In genomic region chrX:119990995-119991787, GRCh38 we compare ENCODE assay signal across 9 cellular contexts. TPM values are rescaled to one million over a fixed set of nuclear protein-coding genes. Genes with fewer than 3 reads are reported as not detected.
A peak's percentile ranks its signal among the peaks of the same experiment; 100 is the strongest.
DNase-seq lines count a peak whose midpoint lies in the region; ATAC-seq, FAIRE-seq and TF ChIP-seq lines count a peak whose summit lies in the region.
"Had no signal": no experiment of that assay in that cellular context is flagged by ENCODE, and none has a peak within 500 bp of the region (broad histone marks: within the 10 kb centered on the region; RNA-seq: fewer than 3 reads in every experiment).

No MANE protein-coding gene starts in this region.

- no peak overlapping the region for H4K8ac ChIP-seq in mesendoderm (ENCODE audit: low read depth, low read length)

- FAIRE-seq in D721Med (lab: Jason Lieb, UNC): no peak

- H3K36me3 Mint-ChIP-seq in activated naive CD8-positive, alpha-beta T cell treated with anti-CD3 and anti-CD28 coated beads, Interleukin-2, amount 10 ng/mL, durations not matched to agents 7 days and 5 days: no peaks in the 10 kb centered on the region

- H3K27ac ChIP-seq in A673 (ENCODE audit: low read depth, low read length, poor library complexity, severe bottlenecking) (no peak overlapping the region), mesendoderm (ENCODE audit: low read depth, low read length) (no peak overlapping the region), ascending aorta (no peak overlapping the region)
- H3K27ac ChIP-seq: transverse colon had no signal

- no peak overlapping the region for H2AK5ac ChIP-seq in mesendoderm (ENCODE audit: low read length)

- H3K23ac ChIP-seq in mesendoderm (ENCODE audit: low read length): no peak overlapping the region

- no peaks in the 10 kb centered on the region for H3K9me3 ChIP-seq in A673 (ENCODE audit: low read depth, low read length, poor library complexity, severe bottlenecking)
- H3K9me3 ChIP-seq in ascending aorta: no peaks in the 10 kb centered on the region
- H3K9me3 ChIP-seq: transverse colon had no signal

- no peak overlapping the region for H4K5ac ChIP-seq in mesendoderm (ENCODE audit: low read length)

- H3K4me2 ChIP-seq in mesendoderm (ENCODE audit: low read length): peak overlapping the region; percentile 50

- no peak overlapping the region for H3K4ac ChIP-seq in mesendoderm (ENCODE audit: low read depth, low read length)

- H2BK15ac ChIP-seq in mesendoderm (replicated peaks; ENCODE audit: low read depth): no peak overlapping the region

- H3K27me3 ChIP-seq in A673 (replicated peaks; ENCODE audit: insufficient read depth, low read depth, low read length, poor library complexity) (peaks cover 89% of the 10 kb centered on the region), mesendoderm (ENCODE audit: insufficient read depth, low read length, poor library complexity) (peaks cover 40% of the 10 kb centered on the region), ascending aorta (no peaks in the 10 kb centered on the region)

- H3K36me3 ChIP-seq in A673 (ENCODE audit: insufficient read depth, low read length, poor library complexity, severe bottlenecking) (no peaks in the 10 kb centered on the region), mesendoderm (ENCODE audit: control insufficient read depth, insufficient read depth, low read length) (no peaks in the 10 kb centered on the region), ascending aorta (no peaks in the 10 kb centered on the region)
- H3K36me3 ChIP-seq: transverse colon had no signal

- no peak overlapping the region for H2BK5ac ChIP-seq in mesendoderm (ENCODE audit: low read length)

- DNase-seq in A673 (ENCODE audit: low spot score) (no peak), GM13976 (ENCODE audit: low spot score) (peak; percentile 59), mesendoderm (no peak), D721Med (ENCODE audit: insufficient read length, low spot score) (no peak), ascending aorta (ENCODE audit: low spot score in 2 of 2) (no peak)
- DNase-seq in activated naive CD8-positive, alpha-beta T cell treated with anti-CD3 and anti-CD28 coated beads, Interleukin-2, amount 10 ng/mL, durations not matched to agents 7 days and 5 days: peak; percentile 36
- DNase-seq in activated CD4-positive, CD25-positive, alpha-beta regulatory T cell (lab: John Stamatoyannopoulos, UW): no peak
- DNase-seq: transverse colon had no signal

- no peak overlapping the region for H3K56ac ChIP-seq in mesendoderm (ENCODE audit: low read length)

- in situ Hi-C loops in GM13976 (cut with MboI; ENCODE audit: low sequenced_read_pairs, unreplicated experiment): loop anchor here (25.0 kb wide), 1 partner anchor 146 kb away; no protein-coding TSS in a partner anchor

- no peak overlapping the region for H2BK120ac ChIP-seq in mesendoderm (ENCODE audit: low read depth, low read length)

- H3K4me1 ChIP-seq in A673 (ENCODE audit: insufficient read depth, low read length, poor library complexity, severe bottlenecking) (no peaks in the 10 kb centered on the region), mesendoderm (ENCODE audit: control insufficient read depth, low read depth, low read length) (no peaks in the 10 kb centered on the region), ascending aorta (no peaks in the 10 kb centered on the region)

- peak overlapping the region; percentile 26 for H3K4me3 ChIP-seq in A673 (ENCODE audit: low read depth, low read length, poor library complexity, severe bottlenecking)
- H3K4me3 ChIP-seq in mesendoderm (ENCODE audit: low read length): no peak overlapping the region
- peak overlapping the region in 1 of 2 donors; percentile 9 for H3K4me3 ChIP-seq in ascending aorta

- no CpG with 5 or more reads among the region's 48 CpGs for WGBS in mesendoderm (ENCODE audit: extremely low coverage, insufficient coverage, low lambda C conversion rate)

- no peak overlapping the region for H3K9ac ChIP-seq in mesendoderm (ENCODE audit: low read length)

- no peaks in the 10 kb centered on the region for H3K79me2 ChIP-seq in mesendoderm (ENCODE audit: control insufficient read depth, insufficient read depth, low read length)

- H3K4me1 Mint-ChIP-seq in activated naive CD8-positive, alpha-beta T cell treated with anti-CD3 and anti-CD28 coated beads, Interleukin-2, amount 10 ng/mL, durations not matched to agents 7 days and 5 days: peaks cover 10% of the 10 kb centered on the region

- CTCF ChIA-PET in A673 (lab: Charles Lee): no interaction called here

- no peaks in the 10 kb centered on the region for H3K9me3 Mint-ChIP-seq in activated naive CD8-positive, alpha-beta T cell treated with anti-CD3 and anti-CD28 coated beads, Interleukin-2, amount 10 ng/mL, durations not matched to agents 7 days and 5 days

- peak overlapping the region; percentile 68 for H3K4me3 Mint-ChIP-seq in activated naive CD8-positive, alpha-beta T cell treated with anti-CD3 and anti-CD28 coated beads, Interleukin-2, amount 10 ng/mL, durations not matched to agents 7 days and 5 days

- no peak for ATAC-seq in activated naive CD8-positive, alpha-beta T cell treated with anti-CD3 and anti-CD28 coated beads, Interleukin-2, amount 10 ng/mL, durations not matched to agents 7 days and 5 days (ENCODE audit: low read depth)
- ATAC-seq in HG03469 (IDR thresholded peaks at IDR 0.05; ENCODE audit: unreplicated experiment): no peak

- no peak for TF ChIP-seq CTCF in A673 (conservative IDR thresholded peaks at IDR 0.05; ENCODE audit: low read depth, low read length)
- TF ChIP-seq CTCF in GM13976 (IDR thresholded peaks at IDR 0.05; ENCODE audit: borderline replicate concordance, control extremely low read depth, extremely low read depth, insufficient read depth, missing control alignments): no peak
- TF ChIP-seq CTCF in D721Med (IDR thresholded peaks at IDR 0.05; ENCODE audit: insufficient read depth, missing control alignments): no peak
- no peak for TF ChIP-seq CTCF in ascending aorta (IDR thresholded peaks at IDR 0.05)

- H3K79me1 ChIP-seq in mesendoderm (ENCODE audit: low read length): no peaks in the 10 kb centered on the region

- BruUV-seq in A673 (replicated peaks; lab: Mats Ljungman, UMichigan): no TSS peak

- peaks cover 71% of the 10 kb centered on the region for H3K27me3 Mint-ChIP-seq in activated naive CD8-positive, alpha-beta T cell treated with anti-CD3 and anti-CD28 coated beads, Interleukin-2, amount 10 ng/mL, durations not matched to agents 7 days and 5 days

- intact Hi-C loops in A673 (cut with micrococcal nuclease; ENCODE audit: unreplicated experiment) (no loop called here), ascending aorta (cut with DNase I) (no loop called here)

- H3K18ac ChIP-seq in mesendoderm (ENCODE audit: low read length): no peak overlapping the region

- POLR2A ChIA-PET in A673 (lab: Charles Lee; ENCODE audit: low non-redundant PET): no interaction called here
- POLR2A ChIA-PET in activated naive CD8-positive, alpha-beta T cell treated with anti-CD3 and anti-CD28 coated beads, Interleukin-2, amount 10 ng/mL, durations not matched to agents 7 days and 5 days (lab: Charles Lee): interaction anchor here (0.5 kb wide), 1 partner anchor 119 kb away, joined by 4 read pairs; no protein-coding TSS in a partner anchor

- no peak overlapping the region for H3K27ac Mint-ChIP-seq in activated naive CD8-positive, alpha-beta T cell treated with anti-CD3 and anti-CD28 coated beads, Interleukin-2, amount 10 ng/mL, durations not matched to agents 7 days and 5 days

RNA-seq across cellular contexts. Expression of gene NKAP, which starts 47.6 kb away (rescaled TPM):
- total RNA-seq in A673 (2021) (9.3 and 11.8 TPM in 2 replicates), ascending aorta (1.2 TPM)
- 10 to 100 TPM; 10.3 to 11.4 TPM for total RNA-seq in activated naive CD8-positive, alpha-beta T cell treated with anti-CD3 and anti-CD28 coated beads, Interleukin-2, amount 10 ng/mL, durations not matched to agents 7 days and 5 days
- polyA plus RNA-seq in mesendoderm (2013, experiment 1 of 2): 7.5 TPM
- 7.6 TPM for polyA plus RNA-seq in mesendoderm (2013, experiment 2 of 2)

Comparison
In these comparisons a context has a peak if more than half of its experiments do, and no peak if none do; other contexts are left out.
1. DNase-seq: peak in GM13976 (single experiment) and activated naive CD8-positive, alpha-beta T cell treated with anti-CD3 and anti-CD28 coated beads, Interleukin-2, amount 10 ng/mL, durations not matched to agents 7 days and 5 days (single experiment); none in A673 (single experiment), mesendoderm (single experiment), D721Med (single experiment), activated CD4-positive, CD25-positive, alpha-beta regulatory T cell (0 of 4) and ascending aorta (0 of 2).